Comparison of ENCODE assay signal across 11 cellular contexts in the genomic region with DNA sequence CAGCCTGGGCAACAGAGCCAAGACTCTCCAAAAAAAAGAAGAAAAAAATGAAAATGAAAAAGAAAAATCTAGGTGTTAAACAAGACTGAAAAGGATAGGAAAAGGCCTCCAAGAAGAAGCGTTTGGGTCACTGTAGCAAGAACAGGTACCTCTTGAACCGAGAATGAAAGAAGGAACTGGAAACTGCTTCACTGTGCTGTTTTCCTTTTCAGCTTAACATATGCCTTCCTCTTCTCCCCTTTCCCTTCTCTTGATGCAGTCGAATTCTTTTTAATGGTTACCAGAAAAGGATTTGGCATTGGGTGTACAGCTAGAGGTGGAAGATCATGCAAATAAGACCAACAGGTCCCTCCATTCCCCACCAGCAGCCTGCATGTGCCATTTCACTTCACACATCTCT. TPM values are rescaled to one million over a fixed set of nuclear protein-coding genes. Genes with fewer than 3 reads are reported as not detected.
A peak's percentile ranks its signal among the peaks of the same experiment; 100 is the strongest.
DNase-seq lines count a peak whose midpoint lies in the region; ATAC-seq and TF ChIP-seq lines count a peak whose summit lies in the region.
"Had no signal": no experiment of that assay in that cellular context is flagged by ENCODE, and none has a peak within 500 bp of the region (broad histone marks: within the 10 kb centered on the region; RNA-seq: fewer than 3 reads in every experiment).

No MANE protein-coding gene starts in this region.

- H4K20me1 ChIP-seq in Karpas-422 (ENCODE audit: insufficient read depth, low read depth, low read length) = no peaks in the 10 kb centered on the region

- peaks cover 0 to 9% (median 0%) of the 10 kb centered on the region in 9 donors for H3K36me3 ChIP-seq in heart right ventricle
- H3K36me3 ChIP-seq in Karpas-422 (ENCODE audit: insufficient read depth, low read length) = peaks cover 3% of the 10 kb centered on the region; the same call in 1 of the 2 replicates
- H3K36me3 ChIP-seq in ovary = no peaks in the 10 kb centered on the region

- intact Hi-C loops in Right ventricle myocardium inferior (cut with DNase I) (no loop called here), heart right ventricle (cut with DNase I) (no loop called here), ovary (cut with DNase I) (no loop called here)

- H3K9me3 ChIP-seq in heart right ventricle = no peaks in the 10 kb centered on the region
- no peaks in the 10 kb centered on the region for H3K9me3 ChIP-seq in Karpas-422 (ENCODE audit: low read length)
- no peaks in the 10 kb centered on the region for H3K9me3 ChIP-seq in ovary

- H3K27me3 ChIP-seq in heart right ventricle = no peaks in the 10 kb centered on the region
- H3K27me3 ChIP-seq in Karpas-422 (ENCODE audit: low read length) = no peaks in the 10 kb centered on the region
- no peaks in the 10 kb centered on the region for H3K27me3 ChIP-seq in ovary

- TF ChIP-seq EP300 in ovary (IDR thresholded peaks at IDR 0.05) = no peak

- DNase-seq in Right ventricle myocardium inferior (ENCODE audit: missing footprints) (no peak), heart right ventricle (no peak), Karpas-422 (peak; percentile 60), ovary (no peak), DMS 273 treated with DMSO at 0.1 percent for 48 hours (lab: John Stamatoyannopoulos, UW) (no peak)
- DNase-seq in stimulated activated naive B cell treated with anti-CD40 and anti-IgM and Interleukin-4, amounts not matched to agents 10 μg/mL and 1 μg/mL and 100 μg/mL, for 72 hours = no peak
- DNase-seq: NCI-H345, SIG-M5 had no signal

- H3K4me1 ChIP-seq in heart right ventricle (peaks cover 2 to 69% (median 28%) of the 10 kb centered on the region in 9 donors), Karpas-422 (ENCODE audit: low read length) (peaks cover 84% of the 10 kb centered on the region), ovary (ENCODE audit: insufficient read depth) (peaks cover 15% of the 10 kb centered on the region)

- H3K4me1 Mint-ChIP-seq in stimulated activated naive B cell treated with anti-CD40 and anti-IgM and Interleukin-4, amounts not matched to agents 10 μg/mL and 1 μg/mL and 100 μg/mL, for 72 hours = peaks cover 56 to 67% of the 10 kb centered on the region in 2 donors

- peak overlapping the region; percentile 72 for H3K4me2 ChIP-seq in Karpas-422 (ENCODE audit: low read depth, low read length, poor library complexity, severe bottlenecking)

- H3K4me3 ChIP-seq in heart right ventricle (no peak overlapping the region), Karpas-422 (ENCODE audit: low read length) (peak overlapping the region; percentile 54; the same call in 1 of the 2 replicates), ovary (no peak overlapping the region)

- peak; percentile 26 for ATAC-seq in Right ventricle myocardium inferior
- ATAC-seq in heart right ventricle = no peak
- ATAC-seq in HG02798 (IDR thresholded peaks at IDR 0.05; ENCODE audit: poor library complexity, unreplicated experiment) = peak; percentile 63
- peak; percentile 74 to 82 for ATAC-seq in stimulated activated naive B cell treated with anti-CD40 and anti-IgM and Interleukin-4, amounts not matched to agents 10 μg/mL and 1 μg/mL and 100 μg/mL, for 72 hours (replicated peaks)
- no peak for ATAC-seq in GM19023 (IDR thresholded peaks at IDR 0.05; ENCODE audit: unreplicated experiment)

- WGBS in heart right ventricle, 2 donors = 86 to 92% methylated on average over 3 of the region's 3 CpGs
- 91 to 93% (median 92%) methylated on average over 3 of the region's 3 CpGs for WGBS in ovary, 3 donors

- H3K27ac Mint-ChIP-seq in stimulated activated naive B cell treated with anti-CD40 and anti-IgM and Interleukin-4, amounts not matched to agents 10 μg/mL and 1 μg/mL and 100 μg/mL, for 72 hours = no peak overlapping the region

- H3K9ac ChIP-seq in Karpas-422 (ENCODE audit: low read length) = peak overlapping the region; percentile 68

- H3K27me3 Mint-ChIP-seq in stimulated activated naive B cell treated with anti-CD40 and anti-IgM and Interleukin-4, amounts not matched to agents 10 μg/mL and 1 μg/mL and 100 μg/mL, for 72 hours = no peaks in the 10 kb centered on the region

- no peak overlapping the region for H3K4me3 Mint-ChIP-seq in stimulated activated naive B cell treated with anti-CD40 and anti-IgM and Interleukin-4, amounts not matched to agents 10 μg/mL and 1 μg/mL and 100 μg/mL, for 72 hours

- no peak for TF ChIP-seq POLR2A in ovary (IDR thresholded peaks at IDR 0.05)

- H2AFZ ChIP-seq in Karpas-422 (ENCODE audit: low read length) = no peak overlapping the region

- H3K9me3 Mint-ChIP-seq in stimulated activated naive B cell treated with anti-CD40 and anti-IgM and Interleukin-4, amounts not matched to agents 10 μg/mL and 1 μg/mL and 100 μg/mL, for 72 hours = no peaks in the 10 kb centered on the region
- H3K9me3 Mint-ChIP-seq: activated naive CD4-positive, alpha-beta T cell treated with anti-CD3 and anti-CD28 coated beads, Interleukin-2, amount 50 U/mL, for 72 hours had no signal

- TF ChIP-seq CTCF in heart right ventricle (IDR thresholded peaks at IDR 0.05) (no peak), ovary (IDR thresholded peaks at IDR 0.05) (no peak)

- H3K9me2 ChIP-seq in Karpas-422 (replicated peaks; ENCODE audit: insufficient read depth, low read length) = no peaks in the 10 kb centered on the region

- H3K79me2 ChIP-seq in Karpas-422 (ENCODE audit: low read length) = peaks cover 48% of the 10 kb centered on the region

- peaks cover 27 to 53% of the 10 kb centered on the region in 2 donors for H3K36me3 Mint-ChIP-seq in stimulated activated naive B cell treated with anti-CD40 and anti-IgM and Interleukin-4, amounts not matched to agents 10 μg/mL and 1 μg/mL and 100 μg/mL, for 72 hours

- H3K27ac ChIP-seq in heart right ventricle (peak overlapping the region in 1 of 10 donors; percentile 64), Karpas-422 (ENCODE audit: low read length) (peak overlapping the region; percentile 97), ovary (no peak overlapping the region)

RNA-seq across cellular contexts. Expression of a gene that starts 28.1 kb away (rescaled TPM):
- total RNA-seq in Right ventricle myocardium inferior (2.4 TPM), heart right ventricle (1 to 10 TPM; 2.1 to 7.3 (median 3.1) TPM), ovary (10 to 100 TPM in 1 of 7 donors, 1 to 10 TPM in 5, under 1 TPM in 1; 0.72 to 16.7 (median 4.6) TPM)
- polyA plus RNA-seq in heart right ventricle (1 to 10 TPM in 1 of 2 donors, under 1 TPM in 1; 0.75 to 1.4 TPM), ovary (1 to 10 TPM; 2.0 to 5.3 TPM)
- total RNA-seq in Karpas-422 (2014; rRNA removed; shearing (Covaris generic); ENCODE audit: low replicate concordance) = 39.6 and 52.0 TPM in 2 replicates

Comparison
In these comparisons a context has a peak if more than half of its experiments do, and no peak if none do; other contexts are left out.
1. ATAC-seq: peak in Right ventricle myocardium inferior (single experiment), HG02798 (single experiment) and stimulated activated naive B cell treated with anti-CD40 and anti-IgM and Interleukin-4, amounts not matched to agents 10 μg/mL and 1 μg/mL and 100 μg/mL, for 72 hours (2 of 2); none in heart right ventricle (0 of 8) and GM19023 (single experiment).